In genomic region chr10:80492875-80493413, GRCh38 we compare ENCODE assay signal across 9 cellular contexts. TPM values are rescaled to one million over a fixed set of nuclear protein-coding genes. Genes with fewer than 3 reads are reported as not detected.
DNase-seq lines count a peak whose midpoint lies in the region; ATAC-seq and TF ChIP-seq lines count a peak whose summit lies in the region.
"Had no signal": no experiment of that assay in that cellular context is flagged by ENCODE, and none has a peak within 500 bp of the region (broad histone marks: within the 10 kb centered on the region; RNA-seq: fewer than 3 reads in every experiment).

No MANE protein-coding gene starts in this region.

- ATAC-seq in right cardiac atrium (no peak), HG03103 (IDR thresholded peaks at IDR 0.05; ENCODE audit: low read depth, unreplicated experiment) (peak; percentile 29), upper lobe of left lung (ENCODE audit: low FRiP score in 2 of 2) (no peak), aorta (ENCODE audit: low FRiP score) (no peak)

- no peak overlapping the region for H3K4me3 ChIP-seq in left ventricle myocardium inferior
- H3K4me3 ChIP-seq in right cardiac atrium (ENCODE audit: low read length): no peak overlapping the region
- no peak overlapping the region for H3K4me3 ChIP-seq in upper lobe of left lung
- no peak overlapping the region for H3K4me3 ChIP-seq in aorta (ENCODE audit: low read length in 2 of 2)
- H3K4me3 ChIP-seq: esophagus muscularis mucosa had no signal

- no peak for TF ChIP-seq EP300 in upper lobe of left lung (IDR thresholded peaks at IDR 0.05)

- no peak for TF ChIP-seq CTCF in left ventricle myocardium inferior (IDR thresholded peaks at IDR 0.05; ENCODE audit: borderline replicate concordance)
- TF ChIP-seq CTCF in upper lobe of left lung (IDR thresholded peaks at IDR 0.05): no peak

- H3K27ac ChIP-seq in left ventricle myocardium inferior (replicated peaks): peak overlapping the region; percentile 68
- H3K27ac ChIP-seq in right cardiac atrium (ENCODE audit: low read length): no peak overlapping the region
- peak overlapping the region; percentile 64 to 92 (median 70) for H3K27ac ChIP-seq in upper lobe of left lung
- no peak overlapping the region for H3K27ac ChIP-seq in aorta (ENCODE audit: low read depth in 1 of 2, low read length in 2 of 2)

- H3K9me3 ChIP-seq in left ventricle myocardium inferior (replicated peaks): peaks cover 5% of the 10 kb centered on the region
- H3K9me3 ChIP-seq in right cardiac atrium (ENCODE audit: control insufficient read depth, low read length): no peaks in the 10 kb centered on the region
- no peaks in the 10 kb centered on the region for H3K9me3 ChIP-seq in upper lobe of left lung
- H3K9me3 ChIP-seq in aorta (ENCODE audit: control insufficient read depth, low read length): no peaks in the 10 kb centered on the region
- H3K9me3 ChIP-seq: esophagus muscularis mucosa had no signal

- H3K27me3 ChIP-seq in left ventricle myocardium inferior (ENCODE audit: low read depth) (no peaks in the 10 kb centered on the region), right cardiac atrium (ENCODE audit: control insufficient read depth, insufficient read depth) (no peaks in the 10 kb centered on the region), upper lobe of left lung (no peaks in the 10 kb centered on the region), aorta (ENCODE audit: control insufficient read depth in 1 of 2, insufficient read depth in 2 of 2, low read length in 1 of 2) (no peaks in the 10 kb centered on the region)
- H3K27me3 ChIP-seq: esophagus muscularis mucosa had no signal

- no peak for TF ChIP-seq POLR2A in upper lobe of left lung (IDR thresholded peaks at IDR 0.05)

- peaks cover 36% of the 10 kb centered on the region for H3K36me3 ChIP-seq in left ventricle myocardium inferior
- H3K36me3 ChIP-seq in upper lobe of left lung: peaks cover 6 to 50% (median 24%) of the 10 kb centered on the region in 4 donors
- peaks cover 0 to 2% of the 10 kb centered on the region in 2 donors for H3K36me3 ChIP-seq in aorta (ENCODE audit: control insufficient read depth in 1 of 2, insufficient read depth in 2 of 2, low read length in 1 of 2)

- intact Hi-C loops in left ventricle myocardium inferior (cut with micrococcal nuclease): no loop called here
- intact Hi-C loops in right cardiac atrium (cut with DNase I): no loop called here
- intact Hi-C loops in aorta (cut with DNase I): no loop called here

- no peak for DNase-seq in left ventricle myocardium inferior
- no peak for DNase-seq in right cardiac atrium
- peak; percentile 37 for DNase-seq in amniotic epithelial cell (ENCODE audit: low read depth)
- DNase-seq in upper lobe of left lung: no peak
- DNase-seq in SK-N-DZ (ENCODE audit: low spot score): no peak
- DNase-seq in aorta: no peak
- no peak for DNase-seq in NCI-H446 treated with DMSO at 0.1 percent for 48 hours (lab: John Stamatoyannopoulos, UW)

- WGBS in right cardiac atrium: 64% methylated on average over 4 of the region's 4 CpGs
- 66 to 69% methylated on average over 4 of the region's 4 CpGs for WGBS in upper lobe of left lung, 2 donors
- 76 to 77% methylated on average over 4 of the region's 4 CpGs for WGBS in aorta, 2 donors

- H3K4me1 ChIP-seq in left ventricle myocardium inferior (peaks cover 98% of the 10 kb centered on the region), right cardiac atrium (ENCODE audit: control insufficient read depth, insufficient read depth, low read length) (peaks cover 22% of the 10 kb centered on the region), upper lobe of left lung (peaks cover 94 to 100% (median 98%) of the 10 kb centered on the region in 4 donors), aorta (ENCODE audit: control insufficient read depth in 1 of 2, insufficient read depth in 2 of 2, low read length in 2 of 2) (peaks cover 2 to 4% of the 10 kb centered on the region in 2 donors)

RNA-seq across cellular contexts. Expression of gene TSPAN14, which starts 38.8 kb away (rescaled TPM):
- 33.4 TPM for total RNA-seq in left ventricle myocardium inferior
- 10 to 100 TPM; 24.4 to 44.1 (median 34.1) TPM for total RNA-seq in right cardiac atrium
- 27.6 TPM for polyA plus RNA-seq in right cardiac atrium
- 100 to 1,000 TPM in 4 of 6 donors, 10 to 100 TPM in 2; 52.1 to 157 (median 111) TPM for total RNA-seq in upper lobe of left lung
- 34.6 and 36.3 TPM in 2 replicates for polyA plus RNA-seq in SK-N-DZ (2014; cell fraction: cytosol; rRNA removed)
- polyA plus RNA-seq in SK-N-DZ (2014; cell fraction: nucleus; rRNA removed): 16.0 and 16.4 TPM in 2 replicates
- total RNA-seq in aorta: 10 to 100 TPM; 59.5 to 61.5 TPM
- 10 to 100 TPM; 12.3 to 13.8 TPM for polyA plus RNA-seq in aorta

RNA-seq across cellular contexts. Expression of gene SH2D4B, which starts 44.8 kb away (rescaled TPM):
- total RNA-seq in left ventricle myocardium inferior (not detected), right cardiac atrium (not detected), upper lobe of left lung (1 to 10 TPM in 1 of 6 donors, under 1 TPM in 4, not detected in 1; 0.15 to 1.0 (median 0.55) TPM), aorta (under 1 TPM; 0.27 to 0.52 TPM)
- polyA plus RNA-seq in right cardiac atrium (not detected), aorta (not detected)
- polyA plus RNA-seq in SK-N-DZ (2014; cell fraction: cytosol; rRNA removed): not detected in 2 replicates
- polyA plus RNA-seq in SK-N-DZ (2014; cell fraction: nucleus; rRNA removed): not detected in 2 replicates

Comparison
In these comparisons a context has a peak if more than half of its experiments do, and no peak if none do; other contexts are left out.
1. H3K27ac ChIP-seq: peak in left ventricle myocardium inferior (single experiment) and upper lobe of left lung (4 of 4); none in right cardiac atrium (single experiment) and aorta (0 of 2).